ENCODE assay signal across 25 cellular contexts in the genomic region with DNA sequence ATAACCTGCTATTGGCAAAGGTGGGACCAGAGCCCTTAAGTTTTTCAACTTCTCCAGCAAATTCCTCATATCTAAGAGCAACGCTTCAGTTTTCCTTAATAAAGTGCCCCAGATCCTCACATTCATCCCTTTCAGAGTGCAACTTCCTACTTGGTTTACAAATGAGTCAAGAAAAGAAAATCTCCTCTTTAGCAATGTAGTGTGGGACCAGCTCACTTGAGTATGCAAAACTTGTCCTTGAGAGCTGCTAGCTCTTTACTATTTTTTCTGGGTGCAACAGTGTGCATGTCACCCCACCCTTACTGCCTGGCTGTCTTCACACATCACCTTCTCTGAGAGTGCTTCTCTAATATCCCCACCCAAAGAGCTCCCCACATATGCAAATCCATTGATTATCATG.
"Had no signal": no experiment of that assay in that cellular context is flagged by ENCODE, and none has a peak within 500 bp of the region (broad histone marks: within the 10 kb centered on the region; RNA-seq: fewer than 3 reads in every experiment).

No MANE protein-coding gene starts in this region.

- H3K9ac ChIP-seq: parathyroid adenoma had no signal

- ATAC-seq: effector memory CD8-positive, alpha-beta T cell; esophagus mucosa; gastrocnemius medialis; left colon; lower lobe of right lung; mucosa of descending colon; natural killer cell treated with Interleukin-12 subunit alpha and Interleukin-12 subunit beta and Interleukin-15 and Interleukin-18, amount 100 ng/mL, for 72 hours; right lobe of liver; stimulated activated naive CD8-positive, alpha-beta T cell treated with anti-CD3 and anti-CD28 coated beads, Interleukin-15, amount 100 ng/mL, for 72 hours had no signal

- H2AFZ ChIP-seq: parathyroid adenoma had no signal

- H3K27ac ChIP-seq: coronary artery, gastrocnemius medialis, left ventricle myocardium inferior, lower lobe of right lung, neutrophil, parathyroid adenoma, right lobe of liver, suprapubic skin, vagina had no signal

- H3K27me3 ChIP-seq: gastrocnemius medialis, neutrophil, right lobe of liver, suprapubic skin, vagina had no signal

- H3K4me2 ChIP-seq: smooth muscle cell had no signal

- H3K4me1 ChIP-seq: gastrocnemius medialis, left ventricle myocardium inferior, lower lobe of right lung, right lobe of liver had no signal

- DNase-seq: effector memory CD8-positive, alpha-beta T cell; foreskin fibroblast; gastrocnemius medialis; head of caudate nucleus; left colon; left ventricle myocardium inferior; lower lobe of right lung; mucosa of descending colon; naive B cell; right lobe of liver; stimulated activated CD4-positive, alpha-beta T cell treated with anti-CD3 and anti-CD28 coated beads, Interleukin-12 subunit alpha, Interleukin-12 subunit beta, amount 100 ng/mL, for 4 hours; stimulated activated CD4-positive, alpha-beta T cell treated with anti-CD3 and anti-CD28 coated beads, Interleukin-1b, Interleukin-23, amount 100 ng/mL, for 48 hours; stimulated activated CD4-positive, alpha-beta T cell treated with anti-CD3 and anti-CD28 coated beads, Interleukin-4, amount 100 ng/mL, for 1 hour; stimulated activated CD8-positive, alpha-beta memory T cell treated with anti-CD3 and anti-CD28 coated beads, Interleukin-4, amount 100 ng/mL, for 48 hours; stimulated activated naive CD4-positive, alpha-beta T cell; stimulated activated naive CD8-positive, alpha-beta T cell treated with anti-CD3 and anti-CD28 coated beads, Interleukin-15, amount 100 ng/mL, for 72 hours; trophoblast cell had no signal

- H3K36me3 ChIP-seq: gastrocnemius medialis, left ventricle myocardium inferior, lower lobe of right lung, neutrophil, right lobe of liver, suprapubic skin, vagina had no signal

- H3K4me3 ChIP-seq: coronary artery, gastrocnemius medialis, left ventricle myocardium inferior, lower lobe of right lung, mucosa of descending colon, right lobe of liver, smooth muscle cell, suprapubic skin, vagina had no signal

- H3K9me3 ChIP-seq: gastrocnemius medialis, left ventricle myocardium inferior, lower lobe of right lung, mucosa of descending colon, neutrophil, right lobe of liver, suprapubic skin, vagina had no signal
